ENCODE assay signal across 8 cellular contexts in genomic region chr10:97319671-97320479, GRCh38. TPM values are rescaled to one million over a fixed set of nuclear protein-coding genes. Genes with fewer than 3 reads are reported as not detected.
DNase-seq lines count a peak whose midpoint lies in the region; ATAC-seq and TF ChIP-seq lines count a peak whose summit lies in the region.

No MANE protein-coding gene starts in this region.

- in situ Hi-C loops in G401 (cut with HindIII; ENCODE audit: low sequenced_read_pairs), result no loop called here

- TF ChIP-seq CTCF in HEK293 (tag by site-specific recombination; IDR thresholded peaks at IDR 0.05), result no peak

- peak overlapping the region; percentile 100; the same call in 1 of the 2 replicates for H3K27ac ChIP-seq in HEK293 (ENCODE audit: extremely low read depth, low read depth, low read length)

- H3K4me3 ChIP-seq in HEK293 (ENCODE audit: low read depth, low read length), result peak overlapping the region; percentile 57

- CTCF ChIA-PET in HEK293 (lab: Yijun Ruan, JAX), result interaction anchor here (0.6 to 1.9 kb wide), 5 partner anchors 8 to 180 kb away, joined by 3 to 18 read pairs (median 3); no protein-coding TSS in a partner anchor

- ATAC-seq in esophagus mucosa, result peak; percentile 31

- H3K9me3 ChIP-seq in HEK293 (ENCODE audit: control insufficient read depth, insufficient read depth, low read depth, low read length), result no peaks in the 10 kb centered on the region

- DNase-seq in G401 (ENCODE audit: low spot score), result peak; percentile 55
- peak; percentile 64 for DNase-seq in NCI-H69 (lab: John Stamatoyannopoulos, UW)
- DNase-seq in activated T-cell treated with anti-CD3 and anti-CD28 coated beads for 48 hours (ENCODE audit: low read depth), result peak; percentile 56
- peak; percentile 51 for DNase-seq in myocyte (ENCODE audit: low read depth)
- peak; percentile 68 for DNase-seq in stimulated activated naive CD4-positive, alpha-beta T cell treated with Interleukin-2 at 50 U/mL for 16 hours (lab: John Stamatoyannopoulos, UW)
- no peak for DNase-seq in NCI-H1694 treated with DMSO at 0.1 percent for 48 hours (lab: John Stamatoyannopoulos, UW)

- H3K4me1 ChIP-seq in HEK293 (ENCODE audit: control insufficient read depth, insufficient read depth, low read length), result no peaks in the 10 kb centered on the region; the same call in 1 of the 2 replicates

- POLR2A ChIA-PET in HEK293 (lab: Yijun Ruan, JAX), result interaction anchor here (0.6 to 2.6 kb wide), 5 partner anchors 8 to 83 kb away, joined by 3 to 27 read pairs (median 5); partner anchors contain the start of genes ARHGAP19 and FRAT2

- no peaks in the 10 kb centered on the region for H3K36me3 ChIP-seq in HEK293 (ENCODE audit: control insufficient read depth in 2 of 2, insufficient read depth in 1 of 2, low read length in 2 of 2)

TF ChIP-seq in HEK293, 187 proteins besides CTCF, POLR2A, EP300 and RAD21:
- TF ChIP-seq ZBTB48 (tag by site-specific recombination; IDR thresholded peaks at IDR 0.05), result no peak
- TF ChIP-seq ZBTB10 (tag by site-specific recombination; IDR thresholded peaks at IDR 0.05), result no peak
- no peak for TF ChIP-seq OSR2 (tag by site-specific recombination; IDR thresholded peaks at IDR 0.05)
- TF ChIP-seq ZSCAN5A (tag by site-specific recombination; IDR thresholded peaks at IDR 0.05), result no peak
- TF ChIP-seq ZBTB44 (tag by site-specific recombination; IDR thresholded peaks at IDR 0.05), result 0 out of 2 replicates have a peak, but pooled peaks have one; percentile 7

RNA-seq across cellular contexts. Expression of gene FRAT1, which starts 0.8 kb away (rescaled TPM):
- total RNA-seq in G401 (2014; rRNA removed; shearing (Covaris generic)), result 12.1 and 13.2 TPM in 2 replicates
- 1.6 TPM for total RNA-seq in esophagus mucosa
- 1.3 and 1.8 TPM in 2 replicates for total RNA-seq in myocyte
- polyA plus RNA-seq in myocyte (2012), result 0.64 TPM

RNA-seq across cellular contexts. Expression of gene FRAT2, which starts 14.7 kb away (rescaled TPM):
- 29.7 and 41.2 TPM in 2 replicates for total RNA-seq in G401 (2014; rRNA removed; shearing (Covaris generic))
- total RNA-seq in esophagus mucosa (8.4 TPM), myocyte (6.5 and 7.6 TPM in 2 replicates)
- polyA plus RNA-seq in myocyte (2012), result 2.3 TPM

RNA-seq across cellular contexts. Expression of gene ARHGAP19, which starts 27.4 kb away (rescaled TPM):
- 8.8 and 11.3 TPM in 2 replicates for total RNA-seq in G401 (2014; rRNA removed; shearing (Covaris generic))
- total RNA-seq in esophagus mucosa, result 10.1 TPM
- total RNA-seq in myocyte, result 4.7 and 4.8 TPM in 2 replicates
- 6.0 TPM for polyA plus RNA-seq in myocyte (2012)
